ENCODE assay signal across 9 cellular contexts in genomic region chr5:10555134-10555733, GRCh38. TPM values are rescaled to one million over a fixed set of nuclear protein-coding genes. Genes with fewer than 3 reads are reported as not detected.
DNase-seq lines count a peak whose midpoint lies in the region; ATAC-seq and TF ChIP-seq lines count a peak whose summit lies in the region.
"Had no signal": no experiment of that assay in that cellular context is flagged by ENCODE, and none has a peak within 500 bp of the region (broad histone marks: within the 10 kb centered on the region; RNA-seq: fewer than 3 reads in every experiment).

No MANE protein-coding gene starts in this region.

- no peaks in the 10 kb centered on the region for H3K27me3 Mint-ChIP-seq in chondrocyte (ENCODE audit: low read depth)

- no peak for ATAC-seq in HG03460 (IDR thresholded peaks at IDR 0.05; ENCODE audit: unreplicated experiment)
- ATAC-seq in GM21526 (IDR thresholded peaks at IDR 0.05; ENCODE audit: low FRiP score, unreplicated experiment), result no peak
- ATAC-seq: T-cell had no signal

- peak overlapping the region; percentile 81 for H3K27ac Mint-ChIP-seq in chondrocyte (ENCODE audit: unreplicated experiment)
- H3K27ac Mint-ChIP-seq: T-cell had no signal

- H3K36me3 ChIP-seq in sigmoid colon, result no peaks in the 10 kb centered on the region

- TF ChIP-seq EP300 in sigmoid colon (IDR thresholded peaks at IDR 0.05), result no peak

- H3K27me3 ChIP-seq in sigmoid colon, result peaks cover 0 to 44% (median 3%) of the 10 kb centered on the region in 3 donors

- H3K4me3 ChIP-seq in sigmoid colon, result no peak overlapping the region

- no peaks in the 10 kb centered on the region for H3K9me3 Mint-ChIP-seq in chondrocyte (ENCODE audit: low read depth)
- H3K9me3 Mint-ChIP-seq: T-cell had no signal

- H3K4me3 Mint-ChIP-seq in chondrocyte (ENCODE audit: unreplicated experiment), result no peak overlapping the region
- H3K4me3 Mint-ChIP-seq: T-cell had no signal

- peaks cover 0 to 4% (median 0%) of the 10 kb centered on the region in 4 donors for H3K4me1 ChIP-seq in sigmoid colon

- H3K4me1 Mint-ChIP-seq in chondrocyte (ENCODE audit: low read depth), result peaks cover 69% of the 10 kb centered on the region

- TF ChIP-seq CTCF in chondrocyte (IDR thresholded peaks at IDR 0.05) (no peak), sigmoid colon (IDR thresholded peaks at IDR 0.05) (no peak)

- intact Hi-C loops in sigmoid colon (cut with DNase I), result no loop called here

- H3K27ac ChIP-seq in sigmoid colon, result no peak overlapping the region

- no peaks in the 10 kb centered on the region for H3K9me3 ChIP-seq in sigmoid colon

- no peak for TF ChIP-seq POLR2A in sigmoid colon (IDR thresholded peaks at IDR 0.05)

- 68 to 77% methylated on average over 10 of the region's 10 CpGs for WGBS in sigmoid colon, 2 donors

- H3K36me3 Mint-ChIP-seq in chondrocyte (ENCODE audit: low read depth), result no peaks in the 10 kb centered on the region
- H3K36me3 Mint-ChIP-seq: T-cell had no signal

- DNase-seq in NCI-H1092 (lab: John Stamatoyannopoulos, UW) (peak; percentile 2), NCI-H1092 treated with DMSO at 0.1 percent for 48 hours (lab: John Stamatoyannopoulos, UW) (no peak), NCI-H446 treated with DMSO at 0.1 percent for 48 hours (lab: John Stamatoyannopoulos, UW) (peak; percentile 84), chondrocyte (ENCODE audit: low spot score) (peak; percentile 81), sigmoid colon (peak; percentile 45), KG1 (lab: John Stamatoyannopoulos, UW) (no peak)
- DNase-seq: T-cell had no signal

RNA-seq across cellular contexts. Expression of gene ANKRD33B, which starts 8.6 kb away (rescaled TPM):
- total RNA-seq in chondrocyte, result 0.80 to 4.0 TPM (median 3.7 TPM) in 3 replicates
- total RNA-seq in sigmoid colon, result 1 to 10 TPM; 2.7 to 4.6 (median 3.6) TPM
- polyA plus RNA-seq in sigmoid colon, result 1 to 10 TPM in 2 of 3 donors, under 1 TPM in 1; 0.23 to 2.1 (median 1.2) TPM

Comparison
In these comparisons a context has a peak if more than half of its experiments do, and no peak if none do; other contexts are left out.
1. DNase-seq: peak in NCI-H1092 (single experiment), NCI-H446 treated with DMSO at 0.1 percent for 48 hours (single experiment), chondrocyte (single experiment) and sigmoid colon (single experiment); none in NCI-H1092 treated with DMSO at 0.1 percent for 48 hours (single experiment) and KG1 (single experiment).